1 cellular context compared by ENCODE assay signal in genomic region chr22:21492271-21492670, GRCh38. TPM values are rescaled to one million over a fixed set of nuclear protein-coding genes. Genes with fewer than 3 reads are reported as not detected.
"Had no signal": no experiment of that assay in that cellular context is flagged by ENCODE, and none has a peak within 500 bp of the region (broad histone marks: within the 10 kb centered on the region; RNA-seq: fewer than 3 reads in every experiment).

No MANE protein-coding gene starts in this region.

RNA-seq across cellular contexts. Expression of gene TMEM191C, which starts 25.1 kb away (rescaled TPM):
- total RNA-seq: ascending aorta had no signal

RNA-seq across cellular contexts. Expression of gene RIMBP3C, which starts 59.0 kb away (rescaled TPM):
- total RNA-seq: ascending aorta had no signal
